Comparison of ENCODE assay signal across 1 cellular context in genomic region chr17:40316571-40317344, GRCh38.
A peak's percentile ranks its signal among the peaks of the same experiment; 100 is the strongest.
TF ChIP-seq lines count a peak whose summit lies in the region.

No MANE protein-coding gene starts in this region.

TF ChIP-seq in HepG2, 621 proteins besides CTCF, POLR2A, EP300 and RAD21 (continued from another document and continues in another):
- TF ChIP-seq PAXIP1 (CRISPR knock-in tag; conservative IDR thresholded peaks at IDR 0.05) (peak; percentile 48; the same call in 1 of the 2 replicates), MAX (IDR thresholded peaks at IDR 0.05) (peak; percentile 84), ZNF768 (CRISPR knock-in tag; IDR thresholded peaks at IDR 0.05) (peak; percentile 73; the same call in 1 of the 2 replicates), NFKBIZ (CRISPR knock-in tag; IDR thresholded peaks at IDR 0.05) (no peak), ZNF121 (CRISPR knock-in tag; IDR thresholded peaks at IDR 0.05) (peak; percentile 71; the same call in 1 of the 2 replicates), ETV5 (CRISPR knock-in tag; IDR thresholded peaks at IDR 0.05; ENCODE audit: borderline replicate concordance) (peak; percentile 58), ISL2 (CRISPR knock-in tag; IDR thresholded peaks at IDR 0.05) (peak; percentile 77), ATF5 (CRISPR knock-in tag; IDR thresholded peaks at IDR 0.05; ENCODE audit: low read depth) (0 out of 2 replicates have a peak, but pooled peaks have one; percentile 58), SCMH1 (CRISPR knock-in tag; IDR thresholded peaks at IDR 0.05; ENCODE audit: borderline replicate concordance) (no peak), NRL (CRISPR knock-in tag; IDR thresholded peaks at IDR 0.05; ENCODE audit: borderline replicate concordance) (peak; percentile 36), ZNF784 (CRISPR knock-in tag; IDR thresholded peaks at IDR 0.05; ENCODE audit: borderline replicate concordance) (no peak), NR2C2 (CRISPR knock-in tag; IDR thresholded peaks at IDR 0.05; ENCODE audit: borderline replicate concordance) (peak; percentile 21; the same call in 1 of the 2 replicates), UBTF (CRISPR knock-in tag; IDR thresholded peaks at IDR 0.05) (peak; percentile 94), HIC2 (CRISPR knock-in tag; IDR thresholded peaks at IDR 0.05; ENCODE audit: low read depth) (no peak; the same call in 1 of the 2 replicates), RERE (CRISPR knock-in tag; IDR thresholded peaks at IDR 0.05; ENCODE audit: low read depth) (0 out of 2 replicates have a peak, but pooled peaks have one; percentile 45), ZNF740 (CRISPR knock-in tag; IDR thresholded peaks at IDR 0.05) (peak; percentile 79), ARNTL (CRISPR knock-in tag; IDR thresholded peaks at IDR 0.05) (peak; percentile 51; the same call in 1 of the 2 replicates), PHF21A (CRISPR knock-in tag; IDR thresholded peaks at IDR 0.05) (no peak; the same call in none of the 2 replicates), ZNF607 (CRISPR knock-in tag; IDR thresholded peaks at IDR 0.05; ENCODE audit: borderline replicate concordance) (peak; percentile 74; the same call in 1 of the 2 replicates), ATF7-NPFF (CRISPR knock-in tag; IDR thresholded peaks at IDR 0.05; ENCODE audit: low read depth) (peak; percentile 59; the same call in 1 of the 2 replicates), ZNF772 (CRISPR knock-in tag; IDR thresholded peaks at IDR 0.05) (peak; percentile 90; the same call in 1 of the 2 replicates), GRHL1 (CRISPR knock-in tag; conservative IDR thresholded peaks at IDR 0.05) (no peak), SRY (CRISPR knock-in tag; IDR thresholded peaks at IDR 0.05) (peak; percentile 75; the same call in 1 of the 2 replicates), ZNF598 (CRISPR knock-in tag; IDR thresholded peaks at IDR 0.05; ENCODE audit: borderline replicate concordance) (0 out of 2 replicates have a peak, but pooled peaks have one; percentile 7), ADNP (CRISPR knock-in tag; IDR thresholded peaks at IDR 0.05) (no peak), KAT7 (CRISPR knock-in tag; IDR thresholded peaks at IDR 0.05; ENCODE audit: borderline replicate concordance) (no peak; the same call in 1 of the 2 replicates), ATF7 (IDR thresholded peaks at IDR 0.05) (peak; percentile 26; the same call in 1 of the 2 replicates), ATF7 (CRISPR knock-in tag; IDR thresholded peaks at IDR 0.05) (peak; percentile 95), SMAD1 (CRISPR knock-in tag; IDR thresholded peaks at IDR 0.05; ENCODE audit: borderline replicate concordance, low read depth) (no peak), GATA4 (IDR thresholded peaks at IDR 0.05; ENCODE audit: borderline replicate concordance, low read depth) (no peak), ZNF512B (CRISPR knock-in tag; IDR thresholded peaks at IDR 0.05; ENCODE audit: borderline replicate concordance) (no peak), ZNF777 (CRISPR knock-in tag; IDR thresholded peaks at IDR 0.05) (peak; percentile 95)
